In the genomic region with DNA sequence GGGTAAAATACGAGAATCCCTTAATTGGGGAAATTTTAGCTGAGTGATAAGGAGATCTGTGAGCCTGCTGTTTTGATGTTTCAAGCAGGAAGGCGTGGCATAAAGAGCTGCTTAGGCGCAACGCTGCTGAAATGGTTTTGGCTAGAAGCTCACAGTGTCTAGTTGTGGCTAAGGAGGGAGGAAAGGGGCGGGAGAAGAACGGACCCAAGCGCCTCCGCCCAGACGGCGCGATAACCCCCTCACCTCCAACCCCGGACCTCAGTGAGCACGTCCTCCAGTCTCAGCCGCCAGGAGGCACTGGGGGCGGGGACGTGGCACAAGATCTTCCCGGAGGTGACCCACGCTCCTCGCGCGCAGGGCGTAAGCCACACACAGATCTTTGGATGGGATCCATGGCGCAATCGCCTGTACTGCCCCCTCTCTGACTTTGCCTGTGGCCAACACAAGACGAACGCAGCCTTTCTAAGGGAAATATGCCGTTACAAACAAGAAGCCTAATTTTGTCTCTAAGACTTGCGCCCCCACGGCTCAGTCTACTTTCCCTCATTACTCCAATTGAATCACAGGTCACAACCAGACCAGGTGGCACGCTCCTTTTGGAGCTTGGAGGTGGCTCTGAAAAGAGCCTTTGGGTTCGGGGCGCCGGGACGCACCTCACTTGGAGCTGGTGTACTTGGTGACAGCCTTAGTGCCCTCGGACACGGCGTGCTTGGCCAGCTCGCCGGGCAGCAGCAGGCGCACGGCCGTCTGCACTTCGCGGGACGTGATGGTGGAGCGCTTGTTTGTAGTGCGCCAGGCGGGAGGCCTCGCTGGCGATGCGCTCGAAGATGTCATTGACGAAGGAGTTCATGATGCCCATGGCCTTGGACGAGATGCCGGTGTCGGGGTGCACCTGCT, we compare ENCODE assay signal across 2 cellular contexts.
TF ChIP-seq lines count a peak whose summit lies in the region.

No MANE protein-coding gene starts in this region.

TF ChIP-seq in SK-N-SH, 30 proteins besides CTCF, POLR2A, EP300 and RAD21:
- TF ChIP-seq RCOR1 (IDR thresholded peaks at IDR 0.05; ENCODE audit: low read length) (0 out of 2 replicates have a peak, but pooled peaks have one; percentile 13), GATA2 (CRISPR knock-in tag; IDR thresholded peaks at IDR 0.05) (peak; percentile 40; the same call in 1 of the 2 replicates), FOSL2 (IDR thresholded peaks at IDR 0.05; ENCODE audit: borderline replicate concordance, low read depth) (no peak), MXI1 (IDR thresholded peaks at IDR 0.05; ENCODE audit: low read depth, low read length) (peak; percentile 44; the same call in 1 of the 2 replicates), TAF1 (IDR thresholded peaks at IDR 0.05; ENCODE audit: borderline replicate concordance, low read depth, low read length) (no peak), NRF1 (IDR thresholded peaks at IDR 0.05; ENCODE audit: low read depth, low read length) (no peak), POLR2AphosphoS5 (IDR thresholded peaks at IDR 0.05; ENCODE audit: low read depth, low read length) (no peak), NFIC (IDR thresholded peaks at IDR 0.05; ENCODE audit: borderline replicate concordance) (0 out of 2 replicates have a peak, but pooled peaks have one; percentile 8), FOXJ3 (CRISPR knock-in tag; IDR thresholded peaks at IDR 0.05) (no peak), YY1 (IDR thresholded peaks at IDR 0.05; ENCODE audit: low read depth) (no peak), SIN3A (IDR thresholded peaks at IDR 0.05; ENCODE audit: borderline replicate concordance, low read depth, low read length) (no peak)
- TF ChIP-seq, protein P1, sequence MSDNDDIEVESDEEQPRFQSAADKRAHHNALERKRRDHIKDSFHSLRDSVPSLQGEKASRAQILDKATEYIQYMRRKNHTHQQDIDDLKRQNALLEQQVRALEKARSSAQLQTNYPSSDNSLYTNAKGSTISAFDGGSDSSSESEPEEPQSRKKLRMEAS (IDR thresholded peaks at IDR 0.05; ENCODE audit: low read depth) = peak; percentile 40; the same call in 1 of the 2 replicates

TF ChIP-seq in K562, 482 proteins besides CTCF, POLR2A, EP300 and RAD21 (continues in another document):
- TF ChIP-seq RBBP5 (IDR thresholded peaks at IDR 0.05; ENCODE audit: borderline replicate concordance, insufficient read depth, low read length, poor library complexity, severe bottlenecking) = peak; percentile 54
- TF ChIP-seq, protein P2, sequence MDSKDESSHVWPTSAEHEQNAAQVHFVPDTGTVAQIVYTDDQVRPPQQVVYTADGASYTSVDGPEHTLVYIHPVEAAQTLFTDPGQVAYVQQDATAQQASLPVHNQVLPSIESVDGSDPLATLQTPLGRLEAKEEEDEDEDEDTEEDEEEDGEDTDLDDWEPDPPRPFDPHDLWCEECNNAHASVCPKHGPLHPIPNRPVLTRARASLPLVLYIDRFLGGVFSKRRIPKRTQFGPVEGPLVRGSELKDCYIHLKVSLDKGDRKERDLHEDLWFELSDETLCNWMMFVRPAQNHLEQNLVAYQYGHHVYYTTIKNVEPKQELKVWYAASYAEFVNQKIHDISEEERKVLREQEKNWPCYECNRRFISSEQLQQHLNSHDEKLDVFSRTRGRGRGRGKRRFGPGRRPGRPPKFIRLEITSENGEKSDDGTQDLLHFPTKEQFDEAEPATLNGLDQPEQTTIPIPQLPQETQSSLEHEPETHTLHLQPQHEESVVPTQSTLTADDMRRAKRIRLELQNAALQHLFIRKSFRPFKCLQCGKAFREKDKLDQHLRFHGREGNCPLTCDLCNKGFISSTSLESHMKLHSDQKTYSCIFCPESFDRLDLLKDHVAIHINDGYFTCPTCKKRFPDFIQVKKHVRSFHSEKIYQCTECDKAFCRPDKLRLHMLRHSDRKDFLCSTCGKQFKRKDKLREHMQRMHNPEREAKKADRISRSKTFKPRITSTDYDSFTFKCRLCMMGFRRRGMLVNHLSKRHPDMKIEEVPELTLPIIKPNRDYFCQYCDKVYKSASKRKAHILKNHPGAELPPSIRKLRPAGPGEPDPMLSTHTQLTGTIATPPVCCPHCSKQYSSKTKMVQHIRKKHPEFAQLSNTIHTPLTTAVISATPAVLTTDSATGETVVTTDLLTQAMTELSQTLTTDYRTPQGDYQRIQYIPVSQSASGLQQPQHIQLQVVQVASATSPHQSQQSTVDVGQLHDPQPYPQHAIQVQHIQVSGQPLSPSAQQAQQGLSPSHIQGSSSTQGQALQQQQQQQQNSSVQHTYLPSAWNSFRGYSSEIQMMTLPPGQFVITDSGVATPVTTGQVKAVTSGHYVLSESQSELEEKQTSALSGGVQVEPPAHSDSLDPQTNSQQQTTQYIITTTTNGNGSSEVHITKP (IDR thresholded peaks at IDR 0.05; ENCODE audit: partially characterized antibody) = peak; percentile 93
- peak; percentile 77; the same call in 1 of the 2 replicates for TF ChIP-seq ZNF668 (CRISPR knock-in tag; IDR thresholded peaks at IDR 0.05)
- TF ChIP-seq MAZ (CRISPR knock-in tag; conservative IDR thresholded peaks at IDR 0.05 in 1 of 2, IDR thresholded peaks at IDR 0.05 in 1 of 2) = peak; percentile 95 to 96
- TF ChIP-seq SMAD3 (CRISPR knock-in tag; conservative IDR thresholded peaks at IDR 0.05) = 0 out of 2 replicates have a peak, but pooled peaks have one; percentile 48
- no peak for TF ChIP-seq RBM39 (optimal IDR thresholded peaks at IDR 0.05; ENCODE audit: low read depth, low read length)
- TF ChIP-seq CBX1 (IDR thresholded peaks at IDR 0.05; ENCODE audit: low read depth) = peak; percentile 83; the same call in 1 of the 2 replicates
- peak; percentile 78; the same call in 1 of the 2 replicates for TF ChIP-seq GATA2 (CRISPR knock-in tag; IDR thresholded peaks at IDR 0.05)
- TF ChIP-seq POLR3G (IDR thresholded peaks at IDR 0.05; ENCODE audit: extremely low read depth, insufficient read length, insufficient replicate concordance) = no peak
- peak; percentile 41; the same call in 1 of the 2 replicates for TF ChIP-seq PHF8 (IDR thresholded peaks at IDR 0.05; ENCODE audit: borderline replicate concordance, low read length)
- TF ChIP-seq CCAR2 (IDR thresholded peaks at IDR 0.05; ENCODE audit: low read depth, low read length) = 0 out of 2 replicates have a peak, but pooled peaks have one; percentile 25
- TF ChIP-seq SPI1 (IDR thresholded peaks at IDR 0.05; ENCODE audit: borderline replicate concordance, low read depth, low read length) = 0 out of 2 replicates have a peak, but pooled peaks have one; percentile 24
- TF ChIP-seq, protein P3, sequence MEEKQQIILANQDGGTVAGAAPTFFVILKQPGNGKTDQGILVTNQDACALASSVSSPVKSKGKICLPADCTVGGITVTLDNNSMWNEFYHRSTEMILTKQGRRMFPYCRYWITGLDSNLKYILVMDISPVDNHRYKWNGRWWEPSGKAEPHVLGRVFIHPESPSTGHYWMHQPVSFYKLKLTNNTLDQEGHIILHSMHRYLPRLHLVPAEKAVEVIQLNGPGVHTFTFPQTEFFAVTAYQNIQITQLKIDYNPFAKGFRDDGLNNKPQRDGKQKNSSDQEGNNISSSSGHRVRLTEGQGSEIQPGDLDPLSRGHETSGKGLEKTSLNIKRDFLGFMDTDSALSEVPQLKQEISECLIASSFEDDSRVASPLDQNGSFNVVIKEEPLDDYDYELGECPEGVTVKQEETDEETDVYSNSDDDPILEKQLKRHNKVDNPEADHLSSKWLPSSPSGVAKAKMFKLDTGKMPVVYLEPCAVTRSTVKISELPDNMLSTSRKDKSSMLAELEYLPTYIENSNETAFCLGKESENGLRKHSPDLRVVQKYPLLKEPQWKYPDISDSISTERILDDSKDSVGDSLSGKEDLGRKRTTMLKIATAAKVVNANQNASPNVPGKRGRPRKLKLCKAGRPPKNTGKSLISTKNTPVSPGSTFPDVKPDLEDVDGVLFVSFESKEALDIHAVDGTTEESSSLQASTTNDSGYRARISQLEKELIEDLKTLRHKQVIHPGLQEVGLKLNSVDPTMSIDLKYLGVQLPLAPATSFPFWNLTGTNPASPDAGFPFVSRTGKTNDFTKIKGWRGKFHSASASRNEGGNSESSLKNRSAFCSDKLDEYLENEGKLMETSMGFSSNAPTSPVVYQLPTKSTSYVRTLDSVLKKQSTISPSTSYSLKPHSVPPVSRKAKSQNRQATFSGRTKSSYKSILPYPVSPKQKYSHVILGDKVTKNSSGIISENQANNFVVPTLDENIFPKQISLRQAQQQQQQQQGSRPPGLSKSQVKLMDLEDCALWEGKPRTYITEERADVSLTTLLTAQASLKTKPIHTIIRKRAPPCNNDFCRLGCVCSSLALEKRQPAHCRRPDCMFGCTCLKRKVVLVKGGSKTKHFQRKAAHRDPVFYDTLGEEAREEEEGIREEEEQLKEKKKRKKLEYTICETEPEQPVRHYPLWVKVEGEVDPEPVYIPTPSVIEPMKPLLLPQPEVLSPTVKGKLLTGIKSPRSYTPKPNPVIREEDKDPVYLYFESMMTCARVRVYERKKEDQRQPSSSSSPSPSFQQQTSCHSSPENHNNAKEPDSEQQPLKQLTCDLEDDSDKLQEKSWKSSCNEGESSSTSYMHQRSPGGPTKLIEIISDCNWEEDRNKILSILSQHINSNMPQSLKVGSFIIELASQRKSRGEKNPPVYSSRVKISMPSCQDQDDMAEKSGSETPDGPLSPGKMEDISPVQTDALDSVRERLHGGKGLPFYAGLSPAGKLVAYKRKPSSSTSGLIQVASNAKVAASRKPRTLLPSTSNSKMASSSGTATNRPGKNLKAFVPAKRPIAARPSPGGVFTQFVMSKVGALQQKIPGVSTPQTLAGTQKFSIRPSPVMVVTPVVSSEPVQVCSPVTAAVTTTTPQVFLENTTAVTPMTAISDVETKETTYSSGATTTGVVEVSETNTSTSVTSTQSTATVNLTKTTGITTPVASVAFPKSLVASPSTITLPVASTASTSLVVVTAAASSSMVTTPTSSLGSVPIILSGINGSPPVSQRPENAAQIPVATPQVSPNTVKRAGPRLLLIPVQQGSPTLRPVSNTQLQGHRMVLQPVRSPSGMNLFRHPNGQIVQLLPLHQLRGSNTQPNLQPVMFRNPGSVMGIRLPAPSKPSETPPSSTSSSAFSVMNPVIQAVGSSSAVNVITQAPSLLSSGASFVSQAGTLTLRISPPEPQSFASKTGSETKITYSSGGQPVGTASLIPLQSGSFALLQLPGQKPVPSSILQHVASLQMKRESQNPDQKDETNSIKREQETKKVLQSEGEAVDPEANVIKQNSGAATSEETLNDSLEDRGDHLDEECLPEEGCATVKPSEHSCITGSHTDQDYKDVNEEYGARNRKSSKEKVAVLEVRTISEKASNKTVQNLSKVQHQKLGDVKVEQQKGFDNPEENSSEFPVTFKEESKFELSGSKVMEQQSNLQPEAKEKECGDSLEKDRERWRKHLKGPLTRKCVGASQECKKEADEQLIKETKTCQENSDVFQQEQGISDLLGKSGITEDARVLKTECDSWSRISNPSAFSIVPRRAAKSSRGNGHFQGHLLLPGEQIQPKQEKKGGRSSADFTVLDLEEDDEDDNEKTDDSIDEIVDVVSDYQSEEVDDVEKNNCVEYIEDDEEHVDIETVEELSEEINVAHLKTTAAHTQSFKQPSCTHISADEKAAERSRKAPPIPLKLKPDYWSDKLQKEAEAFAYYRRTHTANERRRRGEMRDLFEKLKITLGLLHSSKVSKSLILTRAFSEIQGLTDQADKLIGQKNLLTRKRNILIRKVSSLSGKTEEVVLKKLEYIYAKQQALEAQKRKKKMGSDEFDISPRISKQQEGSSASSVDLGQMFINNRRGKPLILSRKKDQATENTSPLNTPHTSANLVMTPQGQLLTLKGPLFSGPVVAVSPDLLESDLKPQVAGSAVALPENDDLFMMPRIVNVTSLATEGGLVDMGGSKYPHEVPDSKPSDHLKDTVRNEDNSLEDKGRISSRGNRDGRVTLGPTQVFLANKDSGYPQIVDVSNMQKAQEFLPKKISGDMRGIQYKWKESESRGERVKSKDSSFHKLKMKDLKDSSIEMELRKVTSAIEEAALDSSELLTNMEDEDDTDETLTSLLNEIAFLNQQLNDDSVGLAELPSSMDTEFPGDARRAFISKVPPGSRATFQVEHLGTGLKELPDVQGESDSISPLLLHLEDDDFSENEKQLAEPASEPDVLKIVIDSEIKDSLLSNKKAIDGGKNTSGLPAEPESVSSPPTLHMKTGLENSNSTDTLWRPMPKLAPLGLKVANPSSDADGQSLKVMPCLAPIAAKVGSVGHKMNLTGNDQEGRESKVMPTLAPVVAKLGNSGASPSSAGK (IDR thresholded peaks at IDR 0.05) = peak; percentile 82
- 0 out of 4 replicates have a peak, but pooled peaks of 1 of the 2 experiments have one; percentile 10 for TF ChIP-seq SIN3A (IDR thresholded peaks at IDR 0.05; ENCODE audit: borderline replicate concordance in 2 of 2, control insufficient read depth in 1 of 2, low read depth in 2 of 2, low read length in 2 of 2)
- TF ChIP-seq ZFP30 (CRISPR knock-in tag; IDR thresholded peaks at IDR 0.05; ENCODE audit: borderline replicate concordance) = no peak
- peak; percentile 76 for TF ChIP-seq CREM (IDR thresholded peaks at IDR 0.05; ENCODE audit: low read depth)
- TF ChIP-seq, protein P4, sequence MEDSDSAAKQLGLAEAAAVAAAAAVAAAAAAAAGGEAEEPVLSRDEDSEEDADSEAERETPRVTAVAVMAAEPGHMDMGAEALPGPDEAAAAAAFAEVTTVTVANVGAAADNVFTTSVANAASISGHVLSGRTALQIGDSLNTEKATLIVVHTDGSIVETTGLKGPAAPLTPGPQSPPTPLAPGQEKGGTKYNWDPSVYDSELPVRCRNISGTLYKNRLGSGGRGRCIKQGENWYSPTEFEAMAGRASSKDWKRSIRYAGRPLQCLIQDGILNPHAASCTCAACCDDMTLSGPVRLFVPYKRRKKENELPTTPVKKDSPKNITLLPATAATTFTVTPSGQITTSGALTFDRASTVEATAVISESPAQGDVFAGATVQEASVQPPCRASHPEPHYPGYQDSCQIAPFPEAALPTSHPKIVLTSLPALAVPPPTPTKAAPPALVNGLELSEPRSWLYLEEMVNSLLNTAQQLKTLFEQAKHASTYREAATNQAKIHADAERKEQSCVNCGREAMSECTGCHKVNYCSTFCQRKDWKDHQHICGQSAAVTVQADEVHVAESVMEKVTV (CRISPR knock-in tag; IDR thresholded peaks at IDR 0.05) = no peak
- no peak for TF ChIP-seq CSDE1 (IDR thresholded peaks at IDR 0.05)
- TF ChIP-seq MEF2A (IDR thresholded peaks at IDR 0.05; ENCODE audit: control insufficient read depth, low read depth, low read length) = no peak
- no peak; the same call in 1 of the 2 replicates for TF ChIP-seq ZNF431 (CRISPR knock-in tag; IDR thresholded peaks at IDR 0.05)
- TF ChIP-seq NR2C2 (CRISPR knock-in tag; IDR thresholded peaks at IDR 0.05) = no peak; the same call in none of the 2 replicates
- TF ChIP-seq NR2C2 (tag; IDR thresholded peaks at IDR 0.05) = peak; percentile 98
- TF ChIP-seq, protein P5, sequence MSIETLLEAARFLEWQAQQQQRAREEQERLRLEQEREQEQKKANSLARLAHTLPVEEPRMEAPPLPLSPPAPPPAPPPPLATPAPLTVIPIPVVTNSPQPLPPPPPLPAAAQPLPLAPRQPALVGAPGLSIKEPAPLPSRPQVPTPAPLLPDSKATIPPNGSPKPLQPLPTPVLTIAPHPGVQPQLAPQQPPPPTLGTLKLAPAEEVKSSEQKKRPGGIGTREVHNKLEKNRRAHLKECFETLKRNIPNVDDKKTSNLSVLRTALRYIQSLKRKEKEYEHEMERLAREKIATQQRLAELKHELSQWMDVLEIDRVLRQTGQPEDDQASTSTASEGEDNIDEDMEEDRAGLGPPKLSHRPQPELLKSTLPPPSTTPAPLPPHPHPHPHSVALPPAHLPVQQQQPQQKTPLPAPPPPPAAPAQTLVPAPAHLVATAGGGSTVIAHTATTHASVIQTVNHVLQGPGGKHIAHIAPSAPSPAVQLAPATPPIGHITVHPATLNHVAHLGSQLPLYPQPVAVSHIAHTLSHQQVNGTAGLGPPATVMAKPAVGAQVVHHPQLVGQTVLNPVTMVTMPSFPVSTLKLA (conservative IDR thresholded peaks at IDR 0.05) = peak; percentile 57 to 74; a peak in 2 of 4 replicates
- no peak for TF ChIP-seq ILK (tag; IDR thresholded peaks at IDR 0.05; ENCODE audit: borderline replicate concordance, low read depth)
- peak; percentile 84; the same call in 1 of the 2 replicates for TF ChIP-seq GATAD2A (IDR thresholded peaks at IDR 0.05)
- TF ChIP-seq JUN (IDR thresholded peaks at IDR 0.05; ENCODE audit: borderline replicate concordance, low read depth, low read length) = 0 out of 2 replicates have a peak, but pooled peaks have one; percentile 22
- no peak for TF ChIP-seq JUN (CRISPR knock-in tag; IDR thresholded peaks at IDR 0.05; ENCODE audit: borderline replicate concordance)
- peak; percentile 56; the same call in 1 of the 2 replicates for TF ChIP-seq ZNF24 (IDR thresholded peaks at IDR 0.05)
- TF ChIP-seq NFE2 (IDR thresholded peaks at IDR 0.05; ENCODE audit: low read depth) = no peak
